In genomic region chr20:3168829-3169590, GRCh38 we compare ENCODE assay signal across 20 cellular contexts. TPM values are rescaled to one million over a fixed set of nuclear protein-coding genes. Genes with fewer than 3 reads are reported as not detected.
DNase-seq lines count a peak whose midpoint lies in the region; ATAC-seq and TF ChIP-seq lines count a peak whose summit lies in the region.
"Had no signal": no experiment of that assay in that cellular context is flagged by ENCODE, and none has a peak within 500 bp of the region (broad histone marks: within the 10 kb centered on the region; RNA-seq: fewer than 3 reads in every experiment).

No MANE protein-coding gene starts in this region.

- DNase-seq in CD8-positive, alpha-beta T cell = no peak
- DNase-seq in neuronal stem cell (ENCODE audit: low spot score) (no peak), GM19240 (ENCODE audit: insufficient read length, low spot score) (no peak), UCSD-AML1 (lab: John Stamatoyannopoulos, UW; ENCODE audit: unreplicated experiment) (no peak), cerebellum (ENCODE audit: low spot score) (no peak), RPMI8226 (no peak)
- DNase-seq: activated CD4-positive, alpha-beta T cell treated with anti-CD3 and anti-CD28 coated beads for 1 hour; Caco-2; cortex of kidney; GDM1; NCI-H1694 treated with DMSO at 0.1 percent for 48 hours; NCI-H524; SIG-M5; stimulated activated CD4-positive, alpha-beta T cell treated with anti-CD3 and anti-CD28 coated beads, Interleukin-2, amount 100 ng/mL, for 24 hours; T-helper 9 cell had no signal

- H3K4me1 ChIP-seq in CD8-positive, alpha-beta T cell (ENCODE audit: insufficient read depth, low read length) = peaks cover 23% of the 10 kb centered on the region
- H3K4me1 ChIP-seq in HUES6 (ENCODE audit: control insufficient read depth, insufficient read depth, low read length) = peaks cover 27% of the 10 kb centered on the region
- peaks cover 10% of the 10 kb centered on the region for H3K4me1 ChIP-seq in iPS-18a (ENCODE audit: control insufficient read depth, low read depth, low read length)
- peaks cover 4 to 14% of the 10 kb centered on the region in 2 donors for H3K4me1 ChIP-seq in neuronal stem cell (ENCODE audit: control insufficient read depth in 2 of 2, insufficient read depth in 1 of 2, low read depth in 1 of 2, low read length in 2 of 2)

- H3K79me1 ChIP-seq in neuronal stem cell (ENCODE audit: low read depth, low read length) = peaks cover 4% of the 10 kb centered on the region

- H3K4me2 ChIP-seq in neuronal stem cell (ENCODE audit: insufficient read depth, low read length, poor library complexity, severe bottlenecking) = no peak overlapping the region

- H2BK15ac ChIP-seq in neuronal stem cell (ENCODE audit: low read length) = no peak overlapping the region

- H3K9me3 ChIP-seq in CD8-positive, alpha-beta T cell (ENCODE audit: low read length) = no peaks in the 10 kb centered on the region
- no peaks in the 10 kb centered on the region for H3K9me3 ChIP-seq in HUES6 (ENCODE audit: control insufficient read depth, insufficient read depth, low read depth, low read length)
- H3K9me3 ChIP-seq in iPS-18a (ENCODE audit: control insufficient read depth, low read depth, low read length) = no peaks in the 10 kb centered on the region
- H3K9me3 ChIP-seq in neuronal stem cell (replicated peaks in 1 of 2; ENCODE audit: control insufficient read depth in 2 of 2, insufficient read depth in 1 of 2, low read depth in 1 of 2, low read length in 2 of 2) = peaks cover 0 to 2% of the 10 kb centered on the region in 2 donors
- H3K9me3 ChIP-seq: Caco-2, neutrophil had no signal

- no peak overlapping the region for H3K18ac ChIP-seq in neuronal stem cell (ENCODE audit: low read length)

- no peak overlapping the region for H2BK120ac ChIP-seq in neuronal stem cell (ENCODE audit: low read depth, low read length)

- H3K27me3 Mint-ChIP-seq in CD8-positive, alpha-beta T cell (ENCODE audit: low read depth) = peaks cover 14% of the 10 kb centered on the region

- ATAC-seq in CD8-positive, alpha-beta T cell = no peak
- ATAC-seq: sciatic nerve had no signal

- POLR2A ChIA-PET in CD8-positive, alpha-beta T cell (lab: Charles Lee) = no interaction called here

- WGBS in neuronal stem cell (ENCODE audit: extremely low coverage in 2 of 2, insufficient read length in 2 of 2, insufficient replicate concordance in 1 of 2), 2 donors = no CpG with 5 or more reads among the region's 7 CpGs

- H3K4me3 Mint-ChIP-seq in CD8-positive, alpha-beta T cell = peak overlapping the region; percentile 18

- H3K9ac ChIP-seq in HUES6 (ENCODE audit: low read length) (no peak overlapping the region), iPS-18a (ENCODE audit: low read length) (peak overlapping the region; percentile 60), neuronal stem cell (ENCODE audit: low read depth, low read length, poor library complexity) (peak overlapping the region; percentile 70)

- H3K14ac ChIP-seq in neuronal stem cell (ENCODE audit: low read length) = no peak overlapping the region

- H2BK5ac ChIP-seq in neuronal stem cell (ENCODE audit: low read length) = no peak overlapping the region

- no peaks in the 10 kb centered on the region for H3K36me3 Mint-ChIP-seq in CD8-positive, alpha-beta T cell
- H3K36me3 Mint-ChIP-seq: brain had no signal

- no peak overlapping the region for H4K8ac ChIP-seq in neuronal stem cell (ENCODE audit: low read depth, low read length)

- peak overlapping the region; percentile 71 for H2AK5ac ChIP-seq in neuronal stem cell (ENCODE audit: low read depth, low read length)

- no peak overlapping the region for H3K4me3 ChIP-seq in CD8-positive, alpha-beta T cell (ENCODE audit: low read depth, low read length)
- H3K4me3 ChIP-seq in HUES6 (ENCODE audit: low read depth, low read length) = peak overlapping the region; percentile 62
- H3K4me3 ChIP-seq in iPS-18a (ENCODE audit: low read length) = peak overlapping the region; percentile 58
- no peak overlapping the region for H3K4me3 ChIP-seq in neuronal stem cell (ENCODE audit: low read length in 2 of 2)

- no peak overlapping the region for H2AFZ ChIP-seq in neuronal stem cell (ENCODE audit: low read length)

- no peak overlapping the region for H3K27ac ChIP-seq in CD8-positive, alpha-beta T cell (ENCODE audit: low read depth, low read length)
- H3K27ac ChIP-seq in HUES6 (ENCODE audit: low read depth, low read length) (no peak overlapping the region), iPS-18a (ENCODE audit: low read length) (no peak overlapping the region), neuronal stem cell (replicated peaks; ENCODE audit: low read length) (no peak overlapping the region)
- H3K27ac ChIP-seq: neutrophil had no signal

- no peak for TF ChIP-seq CTCF in CD8-positive, alpha-beta T cell (IDR thresholded peaks at IDR 0.05)

- no peak overlapping the region for H4K91ac ChIP-seq in neuronal stem cell (ENCODE audit: low read depth, low read length, poor library complexity)

- no peaks in the 10 kb centered on the region for H3K36me3 ChIP-seq in CD8-positive, alpha-beta T cell (ENCODE audit: insufficient read depth, low read length)
- H3K36me3 ChIP-seq in HUES6 (ENCODE audit: control insufficient read depth, insufficient read depth, low read length) (peaks cover 3% of the 10 kb centered on the region; the same call in 1 of the 2 replicates), iPS-18a (ENCODE audit: control insufficient read depth, low read depth, low read length) (no peaks in the 10 kb centered on the region), neuronal stem cell (replicated peaks in 1 of 2; ENCODE audit: control insufficient read depth in 2 of 2, insufficient read depth in 2 of 2, low read length in 2 of 2) (no peaks in the 10 kb centered on the region)
- H3K36me3 ChIP-seq: neutrophil had no signal

- intact Hi-C loops in CD8-positive, alpha-beta T cell (cut with DNase I, micrococcal nuclease) = no loop called here

- no peaks in the 10 kb centered on the region for H3K27me3 ChIP-seq in CD8-positive, alpha-beta T cell (ENCODE audit: insufficient read depth, low read length)
- H3K27me3 ChIP-seq in HUES6 (ENCODE audit: control insufficient read depth, insufficient read depth, low read length) (peaks cover 19% of the 10 kb centered on the region), iPS-18a (ENCODE audit: control insufficient read depth, insufficient read depth, low read length) (peaks cover 12% of the 10 kb centered on the region), neuronal stem cell (ENCODE audit: control insufficient read depth in 3 of 3, insufficient read depth in 3 of 3, low read depth in 1 of 3, low read length in 3 of 3) (peaks cover 0 to 13% (median 0%) of the 10 kb centered on the region in 3 experiments)

- H3K27ac Mint-ChIP-seq in CD8-positive, alpha-beta T cell = no peak overlapping the region
- H3K27ac Mint-ChIP-seq: brain had no signal

- H3K4me1 Mint-ChIP-seq in CD8-positive, alpha-beta T cell (ENCODE audit: low read depth) = peaks cover 14% of the 10 kb centered on the region

- CTCF ChIA-PET in CD8-positive, alpha-beta T cell (lab: Charles Lee) = no interaction called here

- no peak overlapping the region for H2BK12ac ChIP-seq in neuronal stem cell (ENCODE audit: low read length)

- peak overlapping the region; percentile 75 for H3K23ac ChIP-seq in neuronal stem cell (ENCODE audit: low read depth, low read length, poor library complexity)

- H3K9me3 Mint-ChIP-seq in CD8-positive, alpha-beta T cell = no peaks in the 10 kb centered on the region
- H3K9me3 Mint-ChIP-seq: brain had no signal

- no peak overlapping the region for H3K4ac ChIP-seq in neuronal stem cell (ENCODE audit: low read length)

RNA-seq across cellular contexts. Expression of gene LZTS3, which starts 4.3 kb away (rescaled TPM):
- 10 to 100 TPM; 37.4 to 41.9 TPM for total RNA-seq in CD8-positive, alpha-beta T cell
- polyA plus RNA-seq in neuronal stem cell (2013, experiment 1 of 2) = 8.4 TPM
- 8.7 TPM for polyA plus RNA-seq in neuronal stem cell (2013, experiment 2 of 2)
- 20.1 TPM for total RNA-seq in cerebellum

RNA-seq across cellular contexts. Expression of gene FASTKD5, which starts 9.3 kb away (rescaled TPM):
- 10 to 100 TPM; 34.7 to 35.7 TPM for total RNA-seq in CD8-positive, alpha-beta T cell
- polyA plus RNA-seq in neuronal stem cell (2013, experiment 1 of 2) = 6.6 TPM
- polyA plus RNA-seq in neuronal stem cell (2013, experiment 2 of 2) = 6.4 TPM
- 16.6 TPM for total RNA-seq in cerebellum

RNA-seq across cellular contexts. Expression of gene UBOX5, which starts 9.3 kb away (rescaled TPM):
- total RNA-seq in CD8-positive, alpha-beta T cell = 10 to 100 TPM; 13.2 to 14.7 TPM
- polyA plus RNA-seq in neuronal stem cell (2013, experiment 1 of 2) = 4.5 TPM
- 4.4 TPM for polyA plus RNA-seq in neuronal stem cell (2013, experiment 2 of 2)
- 3.6 TPM for total RNA-seq in cerebellum

RNA-seq across cellular contexts. Expression of gene DDRGK1, which starts 35.5 kb away (rescaled TPM):
- total RNA-seq in CD8-positive, alpha-beta T cell = 10 to 100 TPM; 40.6 to 43.5 TPM
- polyA plus RNA-seq in neuronal stem cell (2013, experiment 1 of 2) = 29.3 TPM
- polyA plus RNA-seq in neuronal stem cell (2013, experiment 2 of 2) = 30.0 TPM
- total RNA-seq in cerebellum = 25.1 TPM

RNA-seq across cellular contexts. Expression of gene ITPA, which starts 40.3 kb away (rescaled TPM):
- 10 to 100 TPM; 19.4 to 21.3 TPM for total RNA-seq in CD8-positive, alpha-beta T cell
- 31.8 TPM for polyA plus RNA-seq in neuronal stem cell (2013, experiment 1 of 2)
- 32.2 TPM for polyA plus RNA-seq in neuronal stem cell (2013, experiment 2 of 2)
- total RNA-seq in cerebellum = 14.2 TPM

Comparison
In these comparisons a context has a peak if more than half of its experiments do, and no peak if none do; other contexts are left out.
1. H3K4me3 ChIP-seq: peak in HUES6 (single experiment) and iPS-18a (single experiment); none in CD8-positive, alpha-beta T cell (single experiment) and neuronal stem cell (0 of 2).